Comparison of ENCODE assay signal across 1 cellular context in the genomic region with DNA sequence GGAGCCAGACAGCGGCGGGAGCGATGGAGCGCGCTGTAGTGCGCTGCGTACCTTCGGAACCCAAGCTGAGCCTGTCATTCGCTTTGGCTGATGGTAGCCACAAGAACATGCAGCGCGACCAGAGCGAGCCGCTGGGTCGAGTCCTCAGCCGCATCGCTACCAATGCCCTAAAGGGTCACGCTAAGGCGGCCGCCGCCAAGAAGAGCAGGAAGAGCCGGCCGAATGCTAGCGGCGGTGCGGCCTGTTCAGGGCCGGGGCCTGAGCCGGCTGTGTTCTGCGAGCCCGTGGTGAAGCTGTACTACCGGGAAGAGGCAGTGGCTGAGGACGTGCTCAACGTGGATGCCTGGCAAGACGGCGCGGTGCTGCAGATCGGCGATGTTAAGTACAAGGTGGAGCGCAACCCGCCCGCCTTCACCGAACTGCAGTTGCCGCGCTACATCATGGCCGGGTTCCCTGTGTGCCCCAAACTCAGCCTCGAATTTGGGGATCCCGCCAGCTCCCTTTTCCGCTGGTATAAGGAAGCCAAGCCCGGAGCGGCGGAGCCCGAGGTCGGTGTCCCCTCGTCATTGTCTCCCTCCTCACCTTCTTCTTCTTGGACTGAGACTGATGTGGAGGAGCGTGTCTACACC.
TF ChIP-seq lines count a peak whose summit lies in the region.

No MANE protein-coding gene starts in this region.

TF ChIP-seq in SK-N-SH treated with all-trans-retinoic acid at 6 μM for 48 hours, 23 proteins besides CTCF, POLR2A, EP300 and RAD21 (continued from another document):
- TF ChIP-seq OSR1 (CRISPR knock-in tag; IDR thresholded peaks at IDR 0.05) (no peak), ISL1 (CRISPR knock-in tag; IDR thresholded peaks at IDR 0.05) (no peak)
